17 cellular contexts compared by ENCODE assay signal in the genomic region with DNA sequence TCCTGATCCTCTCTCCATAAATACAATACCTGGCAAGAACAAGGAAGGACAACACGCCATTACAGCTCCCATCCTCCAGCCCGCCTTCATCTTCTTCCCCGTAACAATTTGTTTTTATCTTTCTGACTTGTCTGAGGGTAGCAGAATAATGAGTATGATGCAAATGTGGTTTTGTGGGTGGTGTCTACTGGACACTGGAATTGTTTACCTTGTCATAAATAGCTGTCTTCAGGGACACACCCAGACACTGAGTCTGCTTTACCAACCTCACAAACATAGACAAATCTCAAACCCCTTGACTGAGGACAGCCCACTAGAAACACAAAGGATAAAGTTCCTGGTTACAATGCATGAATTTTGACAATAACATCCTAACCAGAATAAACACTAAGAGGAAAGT. TPM values are rescaled to one million over a fixed set of nuclear protein-coding genes. Genes with fewer than 3 reads are reported as not detected.
A peak's percentile ranks its signal among the peaks of the same experiment; 100 is the strongest.
DNase-seq lines count a peak whose midpoint lies in the region; ATAC-seq and TF ChIP-seq lines count a peak whose summit lies in the region.
"Had no signal": no experiment of that assay in that cellular context is flagged by ENCODE, and none has a peak within 500 bp of the region (broad histone marks: within the 10 kb centered on the region; RNA-seq: fewer than 3 reads in every experiment).

No MANE protein-coding gene starts in this region.

- no peak overlapping the region for H3K4me3 ChIP-seq in epithelial cell of esophagus (ENCODE audit: low read length)
- H3K4me3 ChIP-seq: BLaER1 treated with 17β-estradiol and CSF1 and Interleukin-3, amounts not matched to agents 10 nM and 100 nM; HAP-1; Peyer's patch had no signal

- DNase-seq in COLO668 (lab: John Stamatoyannopoulos, UW; ENCODE audit: unreplicated experiment) (peak; percentile 23), H4 (ENCODE audit: low spot score) (peak; percentile 11), NCI-H526 (lab: John Stamatoyannopoulos, UW) (peak; percentile 83), epithelial cell of esophagus (ENCODE audit: low read depth) (peak; percentile 6), GOT3 (lab: John Stamatoyannopoulos, UW) (no peak), T-helper 2 cell (no peak)
- DNase-seq: CD8-positive, alpha-beta memory T cell; DMS 273 treated with DMSO at 0.1 percent for 48 hours; Kasumi-1; NCI-H187 treated with DMSO at 0.1 percent for 48 hours; Peyer's patch; SHP77 had no signal

- ATAC-seq in activated CD4-positive, CD25-positive, alpha-beta regulatory T cell treated with anti-CD3 and anti-CD28 coated beads, Interleukin-2, amount 50 U/mL, for 24 hours, result no peak
- ATAC-seq in HG02642 (IDR thresholded peaks at IDR 0.05; ENCODE audit: poor library complexity, unreplicated experiment), result no peak

- no peak for TF ChIP-seq CTCF in epithelial cell of esophagus (IDR thresholded peaks at IDR 0.05; ENCODE audit: insufficient read depth, low read depth, low read length, missing control alignments)

RNA-seq across cellular contexts. Expression of gene WDR72, which starts 13.4 kb away (rescaled TPM):
- 11.5 and 14.6 TPM in 2 replicates for total RNA-seq in H4 (2014; rRNA removed; shearing (Covaris generic))
- total RNA-seq: A172; CD8-positive, alpha-beta memory T cell; Peyer's patch had no signal

Comparison
In these comparisons a context has a peak if more than half of its experiments do, and no peak if none do; other contexts are left out.
1. DNase-seq: peak in COLO668 (single experiment), H4 (single experiment), NCI-H526 (2 of 2) and epithelial cell of esophagus (single experiment); none in GOT3 (single experiment) and T-helper 2 cell (0 of 5).